In the genomic region with DNA sequence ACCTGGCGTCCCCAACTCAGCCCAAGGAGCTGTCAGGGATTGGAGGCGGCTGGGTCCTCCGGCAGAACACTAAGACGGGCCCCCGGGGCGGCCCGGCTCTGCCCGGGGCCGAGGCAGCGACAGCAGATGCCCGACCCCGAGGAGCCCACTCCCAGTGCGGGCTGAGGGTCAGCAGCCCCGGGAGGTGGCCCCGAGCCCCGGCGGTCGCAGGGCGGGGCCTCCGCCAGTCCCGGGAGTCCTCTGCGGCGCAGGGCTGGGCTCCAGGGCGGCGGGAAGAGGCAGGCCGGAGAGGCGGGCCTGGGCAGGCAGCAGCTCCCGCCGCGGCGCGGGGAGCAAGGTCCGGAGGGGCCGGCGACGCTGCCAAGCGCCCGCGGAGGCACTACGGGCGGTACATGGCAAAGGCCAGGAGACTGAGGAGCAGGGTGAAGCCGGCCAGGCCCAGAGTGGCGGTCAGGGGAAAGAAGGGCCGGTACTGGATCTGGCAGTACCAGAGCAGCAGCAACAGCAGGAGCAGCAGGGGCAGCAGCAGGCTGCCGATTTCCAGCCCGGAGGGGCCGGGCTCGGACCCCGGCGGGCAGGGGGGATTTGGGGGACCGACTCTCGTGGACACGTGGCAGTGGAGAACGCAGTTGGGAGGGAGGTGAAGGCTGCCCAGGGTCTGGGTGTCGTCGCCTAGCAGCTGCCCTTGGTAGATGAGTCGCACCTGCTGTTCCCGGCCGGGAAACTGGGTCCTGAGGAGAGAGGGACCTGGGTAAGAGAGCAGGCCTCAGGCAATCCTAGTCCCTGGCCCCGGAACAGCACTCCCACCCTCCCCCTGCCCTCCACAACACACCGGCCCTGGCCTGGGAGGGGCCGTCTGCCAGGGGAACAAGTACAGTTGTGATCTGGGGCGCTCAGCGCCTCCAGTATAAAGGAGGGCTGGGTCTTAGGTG, we compare ENCODE assay signal across 8 cellular contexts. TPM values are rescaled to one million over a fixed set of nuclear protein-coding genes. Genes with fewer than 3 reads are reported as not detected.
DNase-seq lines count a peak whose midpoint lies in the region; ATAC-seq, FAIRE-seq and TF ChIP-seq lines count a peak whose summit lies in the region.

No MANE protein-coding gene starts in this region.

- no peaks in the 10 kb centered on the region for H3K36me3 Mint-ChIP-seq in CD4-positive, CD25-positive, alpha-beta regulatory T cell

- TF ChIP-seq CTCF in kidney epithelial cell (IDR thresholded peaks at IDR 0.05; ENCODE audit: insufficient read depth, low read length, poor library complexity, severe bottlenecking), result no peak

- no peak for ATAC-seq in CD4-positive, CD25-positive, alpha-beta regulatory T cell (ENCODE audit: low read depth in 2 of 2)
- no peak for ATAC-seq in GM18517 (IDR thresholded peaks at IDR 0.05; ENCODE audit: unreplicated experiment)

- peaks cover 0 to 2% (median 0%) of the 10 kb centered on the region in 7 donors for H3K9me3 Mint-ChIP-seq in CD4-positive, CD25-positive, alpha-beta regulatory T cell

- no peaks in the 10 kb centered on the region for H3K9me3 ChIP-seq in CD4-positive, CD25-positive, alpha-beta regulatory T cell (ENCODE audit: control insufficient read depth in 2 of 2, low read length in 2 of 2)
- no peaks in the 10 kb centered on the region for H3K9me3 ChIP-seq in HUES6 (ENCODE audit: control insufficient read depth, insufficient read depth, low read depth, low read length)

- H3K4me3 ChIP-seq in CD4-positive, CD25-positive, alpha-beta regulatory T cell (ENCODE audit: low read depth, low read length), result no peak overlapping the region
- H3K4me3 ChIP-seq in HUES6 (ENCODE audit: low read depth, low read length) (peak overlapping the region; percentile 95), kidney epithelial cell (ENCODE audit: low read depth, low read length) (peak overlapping the region; percentile 11)

- H3K4me1 ChIP-seq in CD4-positive, CD25-positive, alpha-beta regulatory T cell (ENCODE audit: control insufficient read depth, insufficient read depth, low read length, poor library complexity, severe bottlenecking), result peaks cover 49% of the 10 kb centered on the region
- H3K4me1 ChIP-seq in HUES6 (ENCODE audit: control insufficient read depth, insufficient read depth, low read length), result peaks cover 66% of the 10 kb centered on the region

- no peaks in the 10 kb centered on the region for H3K36me3 ChIP-seq in CD4-positive, CD25-positive, alpha-beta regulatory T cell (ENCODE audit: control insufficient read depth, insufficient read depth, low read length)
- H3K36me3 ChIP-seq in HUES6 (ENCODE audit: control insufficient read depth, insufficient read depth, low read length) (no peaks in the 10 kb centered on the region), kidney epithelial cell (ENCODE audit: control insufficient read depth, insufficient read depth, low read length) (peaks cover 1% of the 10 kb centered on the region)

- peak overlapping the region; percentile 70 to 90 (median 88) for H3K4me3 Mint-ChIP-seq in CD4-positive, CD25-positive, alpha-beta regulatory T cell

- peaks cover 10% of the 10 kb centered on the region for H3K27me3 ChIP-seq in CD4-positive, CD25-positive, alpha-beta regulatory T cell (ENCODE audit: control insufficient read depth, insufficient read depth, low read length)
- H3K27me3 ChIP-seq in HUES6 (ENCODE audit: control insufficient read depth, insufficient read depth, low read length), result peaks cover 12% of the 10 kb centered on the region
- no peaks in the 10 kb centered on the region for H3K27me3 ChIP-seq in kidney epithelial cell (ENCODE audit: control insufficient read depth, insufficient read depth, low read length)

- DNase-seq in CD4-positive, CD25-positive, alpha-beta regulatory T cell, result no peak
- DNase-seq in astrocyte of the hippocampus (ENCODE audit: low read depth, low spot score), result peak; percentile 50
- no peak for DNase-seq in kidney epithelial cell (ENCODE audit: low read depth)
- no peak for DNase-seq in frontal cortex (ENCODE audit: low spot score in 2 of 2)
- no peak for DNase-seq in NCI-H2029 (lab: John Stamatoyannopoulos, UW)

- H3K27me3 Mint-ChIP-seq in CD4-positive, CD25-positive, alpha-beta regulatory T cell, result peaks cover 14% of the 10 kb centered on the region

- H3K27ac ChIP-seq in CD4-positive, CD25-positive, alpha-beta regulatory T cell (ENCODE audit: insufficient read depth, low read length, poor library complexity, severe bottlenecking), result peak overlapping the region; percentile 91
- H3K27ac ChIP-seq in HUES6 (ENCODE audit: low read depth, low read length), result peak overlapping the region; percentile 93; the same call in 1 of the 2 replicates
- peak overlapping the region; percentile 80 for H3K27ac ChIP-seq in temporal lobe (ENCODE audit: low read depth, low read length)

- H3K9ac ChIP-seq in HUES6 (ENCODE audit: low read length), result peak overlapping the region; percentile 93

- H3K27ac Mint-ChIP-seq in CD4-positive, CD25-positive, alpha-beta regulatory T cell, result peak overlapping the region in 2 of 3 donors; percentile 71 to 95

- no peak for FAIRE-seq in frontal cortex (lab: Jason Lieb, UNC)

- H3K4me1 Mint-ChIP-seq in CD4-positive, CD25-positive, alpha-beta regulatory T cell, result peaks cover 4 to 56% (median 20%) of the 10 kb centered on the region in 4 donors

RNA-seq across cellular contexts. Expression of gene FASTK, which starts 0.8 kb away (rescaled TPM):
- 92.4 TPM for total RNA-seq in CD4-positive, CD25-positive, alpha-beta regulatory T cell
- 10 to 100 TPM; 39.5 to 53.3 (median 46.6) TPM for polyA plus RNA-seq in CD4-positive, CD25-positive, alpha-beta regulatory T cell
- total RNA-seq in kidney epithelial cell (70.9 and 71.7 TPM in 2 replicates), temporal lobe (24.6 TPM), frontal cortex (32.6 TPM)

RNA-seq across cellular contexts. Expression of gene TMUB1, which starts 1.9 kb away (rescaled TPM):
- 53.9 TPM for total RNA-seq in CD4-positive, CD25-positive, alpha-beta regulatory T cell
- polyA plus RNA-seq in CD4-positive, CD25-positive, alpha-beta regulatory T cell, result 10 to 100 TPM; 41.1 to 54.6 (median 48.3) TPM
- 46.3 and 66.0 TPM in 2 replicates for total RNA-seq in kidney epithelial cell
- total RNA-seq in temporal lobe, result 5.9 TPM
- 10.2 TPM for total RNA-seq in frontal cortex

RNA-seq across cellular contexts. Expression of gene AGAP3, which starts 4.8 kb away (rescaled TPM):
- total RNA-seq in CD4-positive, CD25-positive, alpha-beta regulatory T cell, result 24.7 TPM
- polyA plus RNA-seq in CD4-positive, CD25-positive, alpha-beta regulatory T cell, result 1 to 10 TPM; 1.9 to 3.2 (median 2.7) TPM
- total RNA-seq in kidney epithelial cell (77.4 and 92.8 TPM in 2 replicates), temporal lobe (65.9 TPM), frontal cortex (92.9 TPM)

RNA-seq across cellular contexts. Expression of gene SLC4A2, which starts 22.0 kb away (rescaled TPM):
- 71.7 TPM for total RNA-seq in CD4-positive, CD25-positive, alpha-beta regulatory T cell
- polyA plus RNA-seq in CD4-positive, CD25-positive, alpha-beta regulatory T cell, result 10 to 100 TPM; 11.6 to 13.9 (median 12.3) TPM
- total RNA-seq in kidney epithelial cell, result 166 and 201 TPM in 2 replicates
- total RNA-seq in temporal lobe, result 8.6 TPM
- total RNA-seq in frontal cortex, result 10.6 TPM

RNA-seq across cellular contexts. Expression of gene CDK5, which starts 23.7 kb away (rescaled TPM):
- 7.6 TPM for total RNA-seq in CD4-positive, CD25-positive, alpha-beta regulatory T cell
- polyA plus RNA-seq in CD4-positive, CD25-positive, alpha-beta regulatory T cell, result 10 to 100 TPM; 15.7 to 20.7 (median 17.6) TPM
- 21.5 and 27.0 TPM in 2 replicates for total RNA-seq in kidney epithelial cell
- total RNA-seq in temporal lobe, result 30.0 TPM
- total RNA-seq in frontal cortex, result 47.7 TPM
